Comparison of ENCODE assay signal across 23 cellular contexts in the genomic region with DNA sequence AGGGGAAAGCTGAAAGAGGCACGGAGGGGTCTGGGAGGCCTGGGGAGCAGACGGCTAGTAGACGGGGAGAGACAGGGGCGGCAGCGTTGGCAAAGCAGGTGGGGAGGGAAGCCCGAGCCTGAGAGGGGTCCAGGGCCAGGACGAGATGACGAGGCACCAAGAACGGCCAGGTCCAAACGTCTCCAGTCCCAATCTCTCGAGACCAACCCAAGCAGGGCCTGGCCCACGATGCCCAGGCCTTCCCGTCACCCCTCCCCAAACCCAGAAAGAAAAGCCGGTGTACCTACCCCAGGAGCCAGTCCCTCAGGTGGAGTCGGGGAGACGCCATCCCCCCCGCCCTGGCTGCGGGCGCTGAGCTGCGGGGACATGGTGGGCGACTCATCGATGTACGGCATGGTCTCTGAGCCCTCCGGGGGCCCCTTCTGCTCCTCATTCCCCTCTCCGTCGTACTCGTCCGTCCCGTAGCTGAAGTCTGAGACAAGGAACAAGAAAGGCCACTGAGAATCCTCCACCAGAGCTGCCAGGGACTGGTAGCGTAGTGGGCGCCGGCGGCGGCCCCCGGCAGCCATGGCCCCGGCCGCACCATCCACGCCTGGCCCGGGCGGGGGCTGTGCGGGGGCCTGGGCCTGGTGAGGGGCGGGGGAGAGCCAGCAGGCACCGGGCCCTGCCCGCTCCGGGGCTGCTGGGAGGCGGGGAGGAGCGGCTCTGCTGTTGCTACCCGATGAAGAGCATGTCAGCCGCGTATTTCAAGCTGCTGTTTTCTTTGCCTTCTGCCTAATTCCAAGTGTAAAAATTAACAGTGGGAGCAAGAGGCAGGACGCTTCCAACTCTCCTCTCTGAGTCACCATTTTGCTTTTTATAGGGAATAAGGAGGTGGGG. TPM values are rescaled to one million over a fixed set of nuclear protein-coding genes. Genes with fewer than 3 reads are reported as not detected.
DNase-seq lines count a peak whose midpoint lies in the region; TF ChIP-seq lines count a peak whose summit lies in the region.
"Had no signal": no experiment of that assay in that cellular context is flagged by ENCODE, and none has a peak within 500 bp of the region (broad histone marks: within the 10 kb centered on the region; RNA-seq: fewer than 3 reads in every experiment).

No MANE protein-coding gene starts in this region.

- no peak overlapping the region for H3K27ac Mint-ChIP-seq in MCF 10A (ENCODE audit: low read depth, unreplicated experiment)
- H3K27ac Mint-ChIP-seq in nephron progenitor cell: peak overlapping the region; percentile 71
- H3K27ac Mint-ChIP-seq: activated CD4-positive, alpha-beta memory T cell treated with anti-CD3 and anti-CD28 coated beads, Interleukin-2, amount 10 ng/mL, durations not matched to agents 7 days and 5 days; stimulated activated naive CD8-positive, alpha-beta T cell treated with anti-CD3 and anti-CD28 coated beads, Interleukin-15, Interleukin-2, amounts not matched to agents 100 ng/mL and 50 ng/mL, for 24 hours; WTC11 had no signal

- dilution Hi-C loops in mammary epithelial cell (cut with HindIII; ENCODE audit: low sequenced_read_pairs): loop anchor here (5.0 kb wide), 1 partner anchor 67 kb away; no protein-coding TSS in a partner anchor

- H3K27me3 Mint-ChIP-seq in MCF 10A (ENCODE audit: insufficient read depth, unreplicated experiment) (no peaks in the 10 kb centered on the region), nephron progenitor cell (ENCODE audit: low read depth, poor library complexity) (no peaks in the 10 kb centered on the region)
- H3K27me3 Mint-ChIP-seq: activated CD4-positive, alpha-beta memory T cell treated with anti-CD3 and anti-CD28 coated beads, Interleukin-2, amount 10 ng/mL, durations not matched to agents 7 days and 5 days; stimulated activated naive CD8-positive, alpha-beta T cell treated with anti-CD3 and anti-CD28 coated beads, Interleukin-15, Interleukin-2, amounts not matched to agents 100 ng/mL and 50 ng/mL, for 24 hours; type B pancreatic cell had no signal

- in situ Hi-C loops in mammary epithelial cell (cut with MboI; ENCODE audit: low sequenced_read_pairs in 2 of 2): loop anchor here in 1 of 2 donors (5.0 kb wide), 1 partner anchor 62 kb away; no protein-coding TSS in a partner anchor

- CTCF ChIA-PET in mammary epithelial cell (lab: Charles Lee; ENCODE audit: low non-redundant PET): no interaction called here
- CTCF ChIA-PET in MCF 10A (lab: Yijun Ruan, JAX): interaction anchor here (0.6 to 6.1 kb wide), 4 partner anchors 10 to 210 kb away, joined by 3 to 68 read pairs (median 3); no protein-coding TSS in a partner anchor
- CTCF ChIA-PET in OCI-LY7 (lab: Charles Lee; ENCODE audit: unreplicated experiment): no interaction called here

- H3K4me2 ChIP-seq in mammary epithelial cell (ENCODE audit: insufficient read depth, low read depth, low read length): no peak overlapping the region
- H3K4me2 ChIP-seq in OCI-LY7 (ENCODE audit: low read length): no peak overlapping the region

- 66% methylated on average over 14 of the region's 51 CpGs for WGBS in mammary epithelial cell (ENCODE audit: low coverage, missing lambda C conversion rate)

- peaks cover 20% of the 10 kb centered on the region for H3K4me1 ChIP-seq in mammary epithelial cell (ENCODE audit: insufficient read depth, low read length)
- H3K4me1 ChIP-seq in uterus: peaks cover 0 to 11% of the 10 kb centered on the region in 2 donors
- H3K4me1 ChIP-seq in OCI-LY7 (ENCODE audit: insufficient read depth, low read length, poor library complexity, severe bottlenecking): peaks cover 24% of the 10 kb centered on the region

- H2AFZ ChIP-seq in mammary epithelial cell (ENCODE audit: low read depth, low read length) (peak overlapping the region; percentile 27), OCI-LY7 (ENCODE audit: low read length) (no peak overlapping the region)

- H3K9me2 ChIP-seq in OCI-LY7 (ENCODE audit: insufficient read depth, low read length): no peaks in the 10 kb centered on the region

- no peaks in the 10 kb centered on the region for H3K36me3 ChIP-seq in mammary epithelial cell (ENCODE audit: insufficient read depth, low read length)
- no peaks in the 10 kb centered on the region for H3K36me3 ChIP-seq in uterus
- H3K36me3 ChIP-seq in WERI-Rb-1: no peaks in the 10 kb centered on the region
- peaks cover 29% of the 10 kb centered on the region for H3K36me3 ChIP-seq in OCI-LY7 (ENCODE audit: insufficient read depth, low read length)

- POLR2A ChIA-PET in MCF 10A (lab: Yijun Ruan, JAX): interaction anchor here (0.8 kb wide), 1 partner anchor 14 kb away, joined by 7 read pairs; no protein-coding TSS in a partner anchor
- POLR2A ChIA-PET in OCI-LY7 (lab: Charles Lee): interaction anchor here (0.6 kb wide), 1 partner anchor 57 kb away, joined by 3 read pairs; no protein-coding TSS in a partner anchor

- H3K4me3 Mint-ChIP-seq in MCF 10A (ENCODE audit: unreplicated experiment) (no peak overlapping the region), nephron progenitor cell (no peak overlapping the region)
- H3K4me3 Mint-ChIP-seq: activated CD4-positive, alpha-beta memory T cell treated with anti-CD3 and anti-CD28 coated beads, Interleukin-2, amount 10 ng/mL, durations not matched to agents 7 days and 5 days; stimulated activated naive CD8-positive, alpha-beta T cell treated with anti-CD3 and anti-CD28 coated beads, Interleukin-15, Interleukin-2, amounts not matched to agents 100 ng/mL and 50 ng/mL, for 24 hours; WTC11 had no signal

- no peak overlapping the region for H3K9ac ChIP-seq in mammary epithelial cell (ENCODE audit: insufficient read depth, low read length)

- intact Hi-C loops in mammary epithelial cell (cut with micrococcal nuclease) (loop anchor here (10.0 kb wide), 1 partner anchor 390 kb away; a partner anchor contains a TSS), MCF 10A (cut with micrococcal nuclease) (no loop called here), uterus (cut with DNase I; ENCODE audit: low total_unique reads) (no loop called here), OCI-LY7 (cut with micrococcal nuclease; ENCODE audit: unreplicated experiment) (loop anchor here (1.0 to 5.0 kb wide), 3 partner anchors 42 to 132 kb away; no protein-coding TSS in a partner anchor)

- DNase-seq in mammary epithelial cell: no peak
- no peak for DNase-seq in MCF 10A (ENCODE audit: unreplicated experiment)
- peak in 4 of 61 donors; percentile 14 to 38 (median 22) for DNase-seq in caudate nucleus (lab: John Stamatoyannopoulos, UW)
- no peak for DNase-seq in nephron progenitor cell
- DNase-seq in uterus: no peak
- DNase-seq in WERI-Rb-1: no peak
- DNase-seq in OCI-LY7 (ENCODE audit: low spot score): no peak
- DNase-seq in globus pallidus (ENCODE audit: low spot score): no peak
- DNase-seq: 8988T; activated CD4-positive, alpha-beta memory T cell treated with anti-CD3 and anti-CD28 coated beads, Interleukin-2, amount 10 ng/mL, durations not matched to agents 7 days and 5 days; activated effector memory CD4-positive, alpha-beta T cell treated with anti-CD3 and anti-CD28 coated beads, Interleukin-2, amount 50 U/mL, for 16 hours; central memory CD4-positive, alpha-beta T cell; HCEC 1CT; heart right ventricle; left ventricle myocardium superior; NCI-H146; NCI-H2171; NCI-H69; stimulated activated CD4-positive, alpha-beta T cell treated with anti-CD3 and anti-CD28 coated beads, Interleukin-4, amount 100 ng/mL, for 1 hour had no signal

- H3K36me3 Mint-ChIP-seq in MCF 10A (ENCODE audit: insufficient read depth, unreplicated experiment) (peaks cover 5% of the 10 kb centered on the region), nephron progenitor cell (ENCODE audit: low read depth) (peaks cover 29% of the 10 kb centered on the region)
- H3K36me3 Mint-ChIP-seq: type B pancreatic cell had no signal

- H4K20me1 ChIP-seq in mammary epithelial cell (ENCODE audit: insufficient read depth, low read length): no peaks in the 10 kb centered on the region
- peaks cover 9% of the 10 kb centered on the region for H4K20me1 ChIP-seq in OCI-LY7 (ENCODE audit: insufficient read depth, low read length)

- BruUV-seq in mammary epithelial cell (replicated peaks; lab: Mats Ljungman, UMichigan) (no TSS peak), MCF 10A (replicated peaks; lab: Mats Ljungman, UMichigan) (no TSS peak), OCI-LY7 (replicated peaks; lab: Mats Ljungman, UMichigan) (no TSS peak)

- H3K27ac ChIP-seq in mammary epithelial cell (ENCODE audit: insufficient read depth, low read depth, low read length): no peak overlapping the region
- H3K27ac ChIP-seq in caudate nucleus (ENCODE audit: low read depth, low read length): peak overlapping the region; percentile 40
- H3K27ac ChIP-seq in uterus: peak overlapping the region; percentile 65 to 68
- no peak overlapping the region for H3K27ac ChIP-seq in WERI-Rb-1
- H3K27ac ChIP-seq in OCI-LY7 (ENCODE audit: low read depth, low read length, poor library complexity, severe bottlenecking): no peak overlapping the region
- H3K27ac ChIP-seq: heart right ventricle had no signal

- H3K4me1 Mint-ChIP-seq in MCF 10A (ENCODE audit: insufficient read depth, unreplicated experiment) (no peaks in the 10 kb centered on the region), nephron progenitor cell (peaks cover 39% of the 10 kb centered on the region)

- H3K79me2 ChIP-seq in mammary epithelial cell (ENCODE audit: insufficient read depth, low read length) (no peaks in the 10 kb centered on the region), OCI-LY7 (ENCODE audit: insufficient read depth, low read depth, low read length) (peaks cover 10% of the 10 kb centered on the region)

- H3K27me3 ChIP-seq in mammary epithelial cell (ENCODE audit: insufficient read depth, low read length) (no peaks in the 10 kb centered on the region), uterus (no peaks in the 10 kb centered on the region), WERI-Rb-1 (ENCODE audit: insufficient read depth, low read depth, severe bottlenecking) (no peaks in the 10 kb centered on the region)
- H3K27me3 ChIP-seq: heart right ventricle had no signal

- H3K9me3 ChIP-seq in mammary epithelial cell (replicated peaks; ENCODE audit: insufficient read depth, low read length) (no peaks in the 10 kb centered on the region), uterus (no peaks in the 10 kb centered on the region), WERI-Rb-1 (ENCODE audit: severe bottlenecking) (no peaks in the 10 kb centered on the region), OCI-LY7 (ENCODE audit: low read length) (no peaks in the 10 kb centered on the region)

- H3K9me3 Mint-ChIP-seq in MCF 10A (ENCODE audit: unreplicated experiment) (no peaks in the 10 kb centered on the region), nephron progenitor cell (peaks cover 4% of the 10 kb centered on the region)
- H3K9me3 Mint-ChIP-seq: stimulated activated naive CD8-positive, alpha-beta T cell treated with anti-CD3 and anti-CD28 coated beads, Interleukin-15, Interleukin-2, amounts not matched to agents 100 ng/mL and 50 ng/mL, for 24 hours; type B pancreatic cell had no signal

- H3K4me3 ChIP-seq in mammary epithelial cell (replicated peaks in 1 of 3; ENCODE audit: insufficient read depth in 1 of 3, low read depth in 2 of 3, low read length in 3 of 3) (no peak overlapping the region), uterus (peak overlapping the region in 1 of 2 donors; percentile 31), WERI-Rb-1 (ENCODE audit: low read depth, low read length) (no peak overlapping the region), OCI-LY7 (ENCODE audit: low read depth, low read length, poor library complexity, severe bottlenecking) (no peak overlapping the region)
- H3K4me3 ChIP-seq: heart right ventricle, K562 had no signal

- TF ChIP-seq CTCF in mammary epithelial cell (conservative IDR thresholded peaks at IDR 0.05 in 1 of 2, IDR thresholded peaks at IDR 0.05 in 1 of 2; ENCODE audit: extremely low read depth in 1 of 2, insufficient read depth in 1 of 2, low read depth in 1 of 2, low read length in 2 of 2) (no peak), MCF 10A (IDR thresholded peaks at IDR 0.05; ENCODE audit: unreplicated experiment) (no peak), nephron progenitor cell (IDR thresholded peaks at IDR 0.05) (no peak), uterus (IDR thresholded peaks at IDR 0.05) (no peak), WERI-Rb-1 (IDR thresholded peaks at IDR 0.05; ENCODE audit: low read depth, low read length) (no peak), OCI-LY7 (conservative IDR thresholded peaks at IDR 0.05; ENCODE audit: low read length) (no peak)

- no peak for TF ChIP-seq POLR2A in uterus (IDR thresholded peaks at IDR 0.05)

RNA-seq across cellular contexts. Expression of a gene that starts 54.6 kb away (rescaled TPM):
- total RNA-seq in mammary epithelial cell (10 to 100 TPM; 64.7 to 86.9 TPM), MCF 10A (2022) (44.7 and 54.2 TPM in 2 replicates), uterus (100 to 1,000 TPM in 2 of 4 donors, 10 to 100 TPM in 2; 35.4 to 192 (median 138) TPM), OCI-LY7 (2022) (181 and 199 TPM in 2 replicates)
- polyA plus RNA-seq in mammary epithelial cell: 73.6 TPM
- 168 TPM for polyA minus RNA-seq in mammary epithelial cell
- total RNA-seq in OCI-LY7 (2014; rRNA removed; shearing (Covaris generic)): 153 and 164 TPM in 2 replicates

Comparison
In these comparisons a context has a peak if more than half of its experiments do, and no peak if none do; other contexts are left out.
1. intact Hi-C loops: an anchor here in mammary epithelial cell (10.0 kb wide) and OCI-LY7 (1.0 to 5.0 kb wide); none called in MCF 10A and uterus.
2. H3K27ac ChIP-seq: peak in caudate nucleus (single experiment) and uterus (2 of 2); none in mammary epithelial cell (single experiment), WERI-Rb-1 (single experiment) and OCI-LY7 (single experiment).